In genomic region chrX:78124304-78124703, GRCh38 we compare ENCODE assay signal across 10 cellular contexts. TPM values are rescaled to one million over a fixed set of nuclear protein-coding genes. Genes with fewer than 3 reads are reported as not detected.
DNase-seq lines count a peak whose midpoint lies in the region; ATAC-seq and TF ChIP-seq lines count a peak whose summit lies in the region.
"Had no signal": no experiment of that assay in that cellular context is flagged by ENCODE, and none has a peak within 500 bp of the region (broad histone marks: within the 10 kb centered on the region; RNA-seq: fewer than 3 reads in every experiment).

No MANE protein-coding gene starts in this region.

- CTCF ChIA-PET in activated naive CD4-positive, alpha-beta T cell treated with anti-CD3 and anti-CD28 coated beads, Interleukin-2, amount 10 ng/mL, durations not matched to agents 7 days and 5 days (lab: Charles Lee), result no interaction called here

- peaks cover 58% of the 10 kb centered on the region for H3K36me3 Mint-ChIP-seq in activated naive CD4-positive, alpha-beta T cell treated with anti-CD3 and anti-CD28 coated beads, Interleukin-2, amount 10 ng/mL, durations not matched to agents 7 days and 5 days
- peaks cover 19% of the 10 kb centered on the region for H3K36me3 Mint-ChIP-seq in chondrocyte (ENCODE audit: low read depth)
- peaks cover 100% of the 10 kb centered on the region for H3K36me3 Mint-ChIP-seq in stimulated activated effector memory CD8-positive, alpha-beta T cell treated with anti-CD3 and anti-CD28 coated beads, Interleukin-12 subunit alpha, Interleukin-12 subunit beta, amount 100 ng/mL, for 72 hours

- no peak overlapping the region for H3K27ac Mint-ChIP-seq in activated naive CD4-positive, alpha-beta T cell treated with anti-CD3 and anti-CD28 coated beads, Interleukin-2, amount 10 ng/mL, durations not matched to agents 7 days and 5 days
- no peak overlapping the region for H3K27ac Mint-ChIP-seq in chondrocyte (ENCODE audit: unreplicated experiment)
- peak overlapping the region; percentile 72 for H3K27ac Mint-ChIP-seq in stimulated activated effector memory CD8-positive, alpha-beta T cell treated with anti-CD3 and anti-CD28 coated beads, Interleukin-12 subunit alpha, Interleukin-12 subunit beta, amount 100 ng/mL, for 72 hours

- no peaks in the 10 kb centered on the region for H3K27me3 Mint-ChIP-seq in activated naive CD4-positive, alpha-beta T cell treated with anti-CD3 and anti-CD28 coated beads, Interleukin-2, amount 10 ng/mL, durations not matched to agents 7 days and 5 days
- H3K27me3 Mint-ChIP-seq in chondrocyte (ENCODE audit: low read depth), result no peaks in the 10 kb centered on the region

- H3K9me3 Mint-ChIP-seq in activated naive CD4-positive, alpha-beta T cell treated with anti-CD3 and anti-CD28 coated beads, Interleukin-2, amount 10 ng/mL, durations not matched to agents 7 days and 5 days, result no peaks in the 10 kb centered on the region
- peaks cover 4% of the 10 kb centered on the region for H3K9me3 Mint-ChIP-seq in chondrocyte (ENCODE audit: low read depth)
- H3K9me3 Mint-ChIP-seq in stimulated activated effector memory CD8-positive, alpha-beta T cell treated with anti-CD3 and anti-CD28 coated beads, Interleukin-12 subunit alpha, Interleukin-12 subunit beta, amount 100 ng/mL, for 72 hours, result no peaks in the 10 kb centered on the region

- TF ChIP-seq CTCF in chondrocyte (IDR thresholded peaks at IDR 0.05), result peak; percentile 64

- peaks cover 33% of the 10 kb centered on the region for H3K4me1 Mint-ChIP-seq in activated naive CD4-positive, alpha-beta T cell treated with anti-CD3 and anti-CD28 coated beads, Interleukin-2, amount 10 ng/mL, durations not matched to agents 7 days and 5 days
- H3K4me1 Mint-ChIP-seq in chondrocyte (ENCODE audit: low read depth), result peaks cover 6% of the 10 kb centered on the region
- peaks cover 21% of the 10 kb centered on the region for H3K4me1 Mint-ChIP-seq in stimulated activated effector memory CD8-positive, alpha-beta T cell treated with anti-CD3 and anti-CD28 coated beads, Interleukin-12 subunit alpha, Interleukin-12 subunit beta, amount 100 ng/mL, for 72 hours

- DNase-seq in activated naive CD4-positive, alpha-beta T cell treated with anti-CD3 and anti-CD28 coated beads, Interleukin-2, amount 10 ng/mL, durations not matched to agents 7 days and 5 days, result peak; percentile 20
- no peak for DNase-seq in activated naive CD4-positive, alpha-beta T cell (lab: John Stamatoyannopoulos, UW)
- peak; percentile 20 for DNase-seq in LHCN-M2 (ENCODE audit: low read depth)
- no peak for DNase-seq in chondrocyte (ENCODE audit: low spot score)
- DNase-seq in stimulated activated effector memory CD8-positive, alpha-beta T cell treated with anti-CD3 and anti-CD28 coated beads, Interleukin-12 subunit alpha, Interleukin-12 subunit beta, amount 100 ng/mL, for 72 hours (ENCODE audit: low spot score in 2 of 2), result no peak
- DNase-seq in stimulated activated CD4-positive, alpha-beta T cell treated with anti-CD3 and anti-CD28 coated beads, Interleukin-12 subunit alpha, Interleukin-12 subunit beta, amount 100 ng/mL, for 4 hours, result no peak
- DNase-seq in superior temporal gyrus (ENCODE audit: extremely low spot score), result no peak
- DNase-seq: cerebellar nuclear complex, DMS79 treated with DMSO at 0.1 percent for 48 hours had no signal

- no peak for ATAC-seq in stimulated activated effector memory CD8-positive, alpha-beta T cell treated with anti-CD3 and anti-CD28 coated beads, Interleukin-12 subunit alpha, Interleukin-12 subunit beta, amount 100 ng/mL, for 72 hours
- no peak for ATAC-seq in GM21526 (IDR thresholded peaks at IDR 0.05; ENCODE audit: low FRiP score, unreplicated experiment)

- H3K4me3 Mint-ChIP-seq in activated naive CD4-positive, alpha-beta T cell treated with anti-CD3 and anti-CD28 coated beads, Interleukin-2, amount 10 ng/mL, durations not matched to agents 7 days and 5 days, result no peak overlapping the region
- no peak overlapping the region for H3K4me3 Mint-ChIP-seq in chondrocyte (ENCODE audit: unreplicated experiment)
- H3K4me3 Mint-ChIP-seq in stimulated activated effector memory CD8-positive, alpha-beta T cell treated with anti-CD3 and anti-CD28 coated beads, Interleukin-12 subunit alpha, Interleukin-12 subunit beta, amount 100 ng/mL, for 72 hours, result no peak overlapping the region

RNA-seq across cellular contexts. Expression of gene TAF9B, which starts 15.1 kb away (rescaled TPM):
- total RNA-seq in LHCN-M2 (2014; rRNA removed) (27.6 and 40.6 TPM in 2 replicates), chondrocyte (12.4 to 18.1 TPM (median 12.9 TPM) in 3 replicates)
- polyA plus RNA-seq in LHCN-M2 (2012), result 10.9 TPM

RNA-seq across cellular contexts. Expression of gene PGK1, which starts 20.3 kb away (rescaled TPM):
- total RNA-seq in LHCN-M2 (2014; rRNA removed) (768 and 779 TPM in 2 replicates), chondrocyte (222 to 362 TPM (median 352 TPM) in 3 replicates)
- 622 TPM for polyA plus RNA-seq in LHCN-M2 (2012)

Comparison
In these comparisons a context has a peak if more than half of its experiments do, and no peak if none do; other contexts are left out.
1. DNase-seq: peak in activated naive CD4-positive, alpha-beta T cell treated with anti-CD3 and anti-CD28 coated beads, Interleukin-2, amount 10 ng/mL, durations not matched to agents 7 days and 5 days (single experiment) and LHCN-M2 (single experiment); none in activated naive CD4-positive, alpha-beta T cell (0 of 4), chondrocyte (single experiment), stimulated activated effector memory CD8-positive, alpha-beta T cell treated with anti-CD3 and anti-CD28 coated beads, Interleukin-12 subunit alpha, Interleukin-12 subunit beta, amount 100 ng/mL, for 72 hours (0 of 2), stimulated activated CD4-positive, alpha-beta T cell treated with anti-CD3 and anti-CD28 coated beads, Interleukin-12 subunit alpha, Interleukin-12 subunit beta, amount 100 ng/mL, for 4 hours (single experiment) and superior temporal gyrus (single experiment).